18 cellular contexts compared by ENCODE assay signal in genomic region chr11:133904818-133905515, GRCh38. TPM values are rescaled to one million over a fixed set of nuclear protein-coding genes. Genes with fewer than 3 reads are reported as not detected.
DNase-seq lines count a peak whose midpoint lies in the region; ATAC-seq and TF ChIP-seq lines count a peak whose summit lies in the region.
"Had no signal": no experiment of that assay in that cellular context is flagged by ENCODE, and none has a peak within 500 bp of the region (broad histone marks: within the 10 kb centered on the region; RNA-seq: fewer than 3 reads in every experiment).

No MANE protein-coding gene starts in this region.

- intact Hi-C loops in lower lobe of right lung (cut with DNase I): no loop called here
- intact Hi-C loops in aorta (cut with DNase I): no loop called here

- H3K4me3 Mint-ChIP-seq in activated naive CD8-positive, alpha-beta T cell treated with anti-CD3 and anti-CD28 coated beads, Interleukin-2, amount 10 ng/mL, durations not matched to agents 7 days and 5 days: no peak overlapping the region
- no peak overlapping the region for H3K4me3 Mint-ChIP-seq in activated naive CD8-positive, alpha-beta T cell treated with anti-CD3 and anti-CD28 coated beads for 36 hours
- H3K4me3 Mint-ChIP-seq in T-helper 17 cell: no peak overlapping the region

- no peaks in the 10 kb centered on the region for H3K36me3 ChIP-seq in lower lobe of right lung
- peaks cover 0 to 6% of the 10 kb centered on the region in 2 donors for H3K36me3 ChIP-seq in aorta (ENCODE audit: control insufficient read depth in 1 of 2, insufficient read depth in 2 of 2, low read length in 1 of 2)

- POLR2A ChIA-PET in activated naive CD8-positive, alpha-beta T cell treated with anti-CD3 and anti-CD28 coated beads, Interleukin-2, amount 10 ng/mL, durations not matched to agents 7 days and 5 days (lab: Charles Lee): no interaction called here

- H3K4me3 ChIP-seq in lower lobe of right lung (no peak overlapping the region), aorta (ENCODE audit: low read length in 2 of 2) (no peak overlapping the region)
- H3K4me3 ChIP-seq: K562 had no signal

- TF ChIP-seq CTCF in lower lobe of right lung (IDR thresholded peaks at IDR 0.05): no peak

- peak; percentile 10 for DNase-seq in activated naive CD8-positive, alpha-beta T cell treated with anti-CD3 and anti-CD28 coated beads, Interleukin-2, amount 10 ng/mL, durations not matched to agents 7 days and 5 days
- no peak for DNase-seq in activated naive CD8-positive, alpha-beta T cell treated with anti-CD3 and anti-CD28 coated beads for 36 hours
- DNase-seq in T-helper 17 cell (no peak), lower lobe of right lung (peak; percentile 24), aorta (peak; percentile 7 to 32), NCI-H774 (lab: John Stamatoyannopoulos, UW) (no peak), NCI-H2171 treated with DMSO at 0.1 percent for 48 hours (lab: John Stamatoyannopoulos, UW) (no peak)
- DNase-seq: C1 segment of cervical spinal cord, DMS79 treated with DMSO at 0.1 percent for 48 hours, NCI-H1105, NCI-H1694, NCI-H2081 treated with DMSO at 0.1 percent for 48 hours, NCI-H748 treated with DMSO at 0.1 percent for 48 hours, RPMI8226, SIG-M5 had no signal

- H3K9me3 Mint-ChIP-seq in activated naive CD8-positive, alpha-beta T cell treated with anti-CD3 and anti-CD28 coated beads, Interleukin-2, amount 10 ng/mL, durations not matched to agents 7 days and 5 days: no peaks in the 10 kb centered on the region
- no peaks in the 10 kb centered on the region for H3K9me3 Mint-ChIP-seq in activated naive CD8-positive, alpha-beta T cell treated with anti-CD3 and anti-CD28 coated beads for 36 hours

- H3K27ac ChIP-seq in lower lobe of right lung: no peak overlapping the region
- H3K27ac ChIP-seq in aorta (ENCODE audit: low read depth in 1 of 2, low read length in 2 of 2): no peak overlapping the region

- H3K27ac Mint-ChIP-seq in activated naive CD8-positive, alpha-beta T cell treated with anti-CD3 and anti-CD28 coated beads, Interleukin-2, amount 10 ng/mL, durations not matched to agents 7 days and 5 days: peak overlapping the region; percentile 42
- no peak overlapping the region for H3K27ac Mint-ChIP-seq in activated naive CD8-positive, alpha-beta T cell treated with anti-CD3 and anti-CD28 coated beads for 36 hours
- H3K27ac Mint-ChIP-seq in T-helper 17 cell: peak overlapping the region; percentile 49

- H3K27me3 ChIP-seq in lower lobe of right lung (ENCODE audit: low read depth): no peaks in the 10 kb centered on the region
- no peaks in the 10 kb centered on the region for H3K27me3 ChIP-seq in aorta (ENCODE audit: control insufficient read depth in 1 of 2, insufficient read depth in 2 of 2, low read length in 1 of 2)

- 82 to 84% methylated on average over 6 of the region's 6 CpGs for WGBS in aorta, 2 donors

- H3K9me3 ChIP-seq in T-helper 17 cell (ENCODE audit: control insufficient read depth, low read length, poor library complexity, severe bottlenecking) (no peaks in the 10 kb centered on the region), lower lobe of right lung (no peaks in the 10 kb centered on the region), aorta (ENCODE audit: control insufficient read depth, low read length) (no peaks in the 10 kb centered on the region)

- no peaks in the 10 kb centered on the region for H3K27me3 Mint-ChIP-seq in activated naive CD8-positive, alpha-beta T cell treated with anti-CD3 and anti-CD28 coated beads, Interleukin-2, amount 10 ng/mL, durations not matched to agents 7 days and 5 days
- no peaks in the 10 kb centered on the region for H3K27me3 Mint-ChIP-seq in activated naive CD8-positive, alpha-beta T cell treated with anti-CD3 and anti-CD28 coated beads for 36 hours
- H3K27me3 Mint-ChIP-seq in T-helper 17 cell: no peaks in the 10 kb centered on the region

- peaks cover 3% of the 10 kb centered on the region for H3K4me1 Mint-ChIP-seq in activated naive CD8-positive, alpha-beta T cell treated with anti-CD3 and anti-CD28 coated beads, Interleukin-2, amount 10 ng/mL, durations not matched to agents 7 days and 5 days
- H3K4me1 Mint-ChIP-seq in activated naive CD8-positive, alpha-beta T cell treated with anti-CD3 and anti-CD28 coated beads for 36 hours: no peaks in the 10 kb centered on the region
- peaks cover 9% of the 10 kb centered on the region for H3K4me1 Mint-ChIP-seq in T-helper 17 cell

- no peak for ATAC-seq in activated naive CD8-positive, alpha-beta T cell treated with anti-CD3 and anti-CD28 coated beads, Interleukin-2, amount 10 ng/mL, durations not matched to agents 7 days and 5 days (ENCODE audit: low read depth)
- ATAC-seq in T-helper 17 cell (no peak), lower lobe of right lung (no peak), aorta (ENCODE audit: low FRiP score) (no peak)
- ATAC-seq: K562 had no signal

- H3K36me3 Mint-ChIP-seq in activated naive CD8-positive, alpha-beta T cell treated with anti-CD3 and anti-CD28 coated beads, Interleukin-2, amount 10 ng/mL, durations not matched to agents 7 days and 5 days: peaks cover 14% of the 10 kb centered on the region
- H3K36me3 Mint-ChIP-seq in activated naive CD8-positive, alpha-beta T cell treated with anti-CD3 and anti-CD28 coated beads for 36 hours: peaks cover 3% of the 10 kb centered on the region
- peaks cover 1% of the 10 kb centered on the region for H3K36me3 Mint-ChIP-seq in T-helper 17 cell (ENCODE audit: low read depth)

- H3K4me1 ChIP-seq in lower lobe of right lung (no peaks in the 10 kb centered on the region), aorta (ENCODE audit: control insufficient read depth in 1 of 2, insufficient read depth in 2 of 2, low read length in 2 of 2) (no peaks in the 10 kb centered on the region)

RNA-seq across cellular contexts. Expression of gene IGSF9B, which starts 51.8 kb away (rescaled TPM):
- 10 to 100 TPM; 91.8 to 99.7 TPM for total RNA-seq in activated naive CD8-positive, alpha-beta T cell treated with anti-CD3 and anti-CD28 coated beads, Interleukin-2, amount 10 ng/mL, durations not matched to agents 7 days and 5 days
- 10 to 100 TPM; 36.0 to 46.5 TPM for total RNA-seq in activated naive CD8-positive, alpha-beta T cell treated with anti-CD3 and anti-CD28 coated beads for 36 hours
- 10 to 100 TPM; 43.8 to 52.9 TPM for total RNA-seq in T-helper 17 cell
- total RNA-seq in lower lobe of right lung: 5.5 TPM
- total RNA-seq in aorta: 10 to 100 TPM; 59.7 to 93.9 TPM
- polyA plus RNA-seq in aorta: 10 to 100 TPM in 1 of 2 donors, 1 to 10 TPM in 1; 6.5 to 29.7 TPM
- polyA plus RNA-seq: K562 had no signal

RNA-seq across cellular contexts. Expression of gene SPATA19, which starts 59.7 kb away (rescaled TPM):
- not detected for total RNA-seq in activated naive CD8-positive, alpha-beta T cell treated with anti-CD3 and anti-CD28 coated beads, Interleukin-2, amount 10 ng/mL, durations not matched to agents 7 days and 5 days
- not detected for total RNA-seq in activated naive CD8-positive, alpha-beta T cell treated with anti-CD3 and anti-CD28 coated beads for 36 hours
- not detected for total RNA-seq in T-helper 17 cell
- not detected for total RNA-seq in lower lobe of right lung
- total RNA-seq in aorta: not detected
- not detected for polyA plus RNA-seq in aorta
- total RNA-seq: H4, K562, NCI-H460 had no signal
- polyA plus RNA-seq: K562 had no signal

Comparison
In these comparisons a context has a peak if more than half of its experiments do, and no peak if none do; other contexts are left out.
1. DNase-seq: peak in activated naive CD8-positive, alpha-beta T cell treated with anti-CD3 and anti-CD28 coated beads, Interleukin-2, amount 10 ng/mL, durations not matched to agents 7 days and 5 days (single experiment), lower lobe of right lung (single experiment) and aorta (2 of 2); none in activated naive CD8-positive, alpha-beta T cell treated with anti-CD3 and anti-CD28 coated beads for 36 hours (single experiment), T-helper 17 cell (0 of 3), NCI-H774 (single experiment) and NCI-H2171 treated with DMSO at 0.1 percent for 48 hours (single experiment).